In genomic region chr14:80751285-80751684, GRCh38 we compare ENCODE assay signal across 7 cellular contexts.
"Had no signal": no experiment of that assay in that cellular context is flagged by ENCODE, and none has a peak within 500 bp of the region (broad histone marks: within the 10 kb centered on the region; RNA-seq: fewer than 3 reads in every experiment).

No MANE protein-coding gene starts in this region.

- H3K27ac ChIP-seq: HL-60, KMS-11 had no signal

- H3K9ac ChIP-seq: KMS-11 had no signal

- DNase-seq: Karpas-422, Kasumi-1, KBM-7, KG1 had no signal

- FAIRE-seq: HTR-8/SVneo had no signal

- H3K4me2 ChIP-seq: KMS-11 had no signal
